Comparison of ENCODE assay signal across 31 cellular contexts in genomic region chr11:95387319-95387718, GRCh38.
"Had no signal": no experiment of that assay in that cellular context is flagged by ENCODE, and none has a peak within 500 bp of the region (broad histone marks: within the 10 kb centered on the region; RNA-seq: fewer than 3 reads in every experiment).

No MANE protein-coding gene starts in this region.

- H3K36me3 ChIP-seq: brain microvascular endothelial cell, esophagus muscularis mucosa, gastrocnemius medialis, WERI-Rb-1 had no signal

- FAIRE-seq: astrocyte, colon had no signal

- H3K9me3 ChIP-seq: esophagus muscularis mucosa, gastrocnemius medialis had no signal

- H3K27me3 ChIP-seq: brain microvascular endothelial cell, esophagus muscularis mucosa, foreskin keratinocyte, gastrocnemius medialis had no signal

- H3K4me3 ChIP-seq: esophagus muscularis mucosa, gastrocnemius medialis had no signal

- ATAC-seq: activated CD4-positive, CD25-positive, alpha-beta regulatory T cell treated with anti-CD3 and anti-CD28 coated beads, Interleukin-2, amount 50 U/mL, for 24 hours; activated CD8-positive, alpha-beta T cell treated with anti-CD3 and anti-CD28 coated beads for 36 hours; activated T-cell treated with anti-CD3 and anti-CD28 coated beads, Interleukin-2, amount 50 U/mL, for 4 hours; activated T-helper 17 cell treated with anti-CD3 and anti-CD28 coated beads, Interleukin-2, amount 50 U/mL, for 72 hours; effector memory CD8-positive, alpha-beta T cell; foreskin keratinocyte; gastrocnemius medialis; T-helper 17 cell had no signal

- H3K4me1 ChIP-seq: esophagus muscularis mucosa, foreskin keratinocyte, gastrocnemius medialis had no signal

- DNase-seq: activated B cell treated with CpG ODN at 0.5 μM for 24 hours; activated CD4-positive, alpha-beta T cell treated with anti-CD3 and anti-CD28 coated beads for 48 hours; activated CD4-positive, alpha-beta T cell treated with anti-CD3 and anti-CD28 coated beads, Interleukin-2, amount 50 U/mL, for 1 hour; activated CD4-positive, alpha-beta T cell treated with anti-CD3 and anti-CD28 coated beads, Interleukin-2, amount 50 U/mL, for 48 hours; activated CD8-positive, alpha-beta memory T cell treated with anti-CD3 and anti-CD28 coated beads for 24 hours; activated CD8-positive, alpha-beta T cell treated with anti-CD3 and anti-CD28 coated beads for 36 hours; activated effector memory CD4-positive, alpha-beta T cell treated with Interleukin-2 at 50 U/mL for 16 hours; activated gamma-delta T cell treated with Interleukin-2 at 50 U/mL for 16 hours; activated naive CD4-positive, alpha-beta T cell treated with anti-CD3 and anti-CD28 coated beads, Interleukin-2, amount 50 U/mL, for 16 hours; activated naive CD4-positive, alpha-beta T cell treated with Interleukin-2 at 50 U/mL for 16 hours; activated T-cell treated with anti-CD3 and anti-CD28 coated beads, Interleukin-2, amount 50 U/mL, for 4 hours; amniotic stem cell; anterior cingulate cortex; brain microvascular endothelial cell; cortex of kidney; dermis blood vessel endothelial cell; effector CD4-positive, alpha-beta T cell; effector memory CD8-positive, alpha-beta T cell; erythroblast; foreskin keratinocyte; gastrocnemius medialis; glutamatergic neuron; T-helper 1 cell; T-helper 17 cell; T1000; WERI-Rb-1 had no signal

- H3K27ac ChIP-seq: brain microvascular endothelial cell, esophagus muscularis mucosa, foreskin keratinocyte, gastrocnemius medialis, WERI-Rb-1 had no signal
